25 cellular contexts compared by ENCODE assay signal in the genomic region with DNA sequence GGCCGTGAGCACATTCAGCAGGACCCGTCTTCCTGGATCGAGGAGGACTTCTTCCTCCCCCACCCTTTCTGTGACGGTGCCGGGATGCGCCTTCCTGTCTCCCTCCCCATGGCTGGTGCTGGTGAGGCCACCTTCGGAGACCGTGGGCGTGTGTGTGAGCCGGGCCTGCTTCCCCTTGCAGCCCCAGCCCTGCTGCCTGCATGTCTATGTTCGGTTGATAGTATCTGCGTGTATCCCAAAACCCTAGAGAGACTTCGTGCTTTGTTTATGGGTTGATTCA.
"Had no signal": no experiment of that assay in that cellular context is flagged by ENCODE, and none has a peak within 500 bp of the region (broad histone marks: within the 10 kb centered on the region; RNA-seq: fewer than 3 reads in every experiment).

No MANE protein-coding gene starts in this region.

- H3K4me1 ChIP-seq: heart left ventricle, right lobe of liver had no signal

- H3K9me3 Mint-ChIP-seq: activated naive CD4-positive, alpha-beta T cell treated with anti-CD3 and anti-CD28 coated beads for 36 hours; activated naive CD8-positive, alpha-beta T cell treated with anti-CD3 and anti-CD28 coated beads, Interleukin-2, amount 10 ng/mL, durations not matched to agents 7 days and 5 days; activated T-cell treated with anti-CD3 and anti-CD28 coated beads, Interleukin-2, amount 50 U/mL, for 4 hours; naive thymus-derived CD8-positive, alpha-beta T cell; type B pancreatic cell had no signal

- H3K4me3 Mint-ChIP-seq: activated naive CD4-positive, alpha-beta T cell treated with anti-CD3 and anti-CD28 coated beads for 36 hours; activated naive CD8-positive, alpha-beta T cell treated with anti-CD3 and anti-CD28 coated beads, Interleukin-2, amount 10 ng/mL, durations not matched to agents 7 days and 5 days; activated T-cell treated with anti-CD3 and anti-CD28 coated beads, Interleukin-2, amount 50 U/mL, for 4 hours; naive thymus-derived CD8-positive, alpha-beta T cell; type B pancreatic cell had no signal

- H3K27ac ChIP-seq: right lobe of liver, thoracic aorta had no signal

- H3K27ac Mint-ChIP-seq: activated naive CD4-positive, alpha-beta T cell treated with anti-CD3 and anti-CD28 coated beads for 36 hours; activated naive CD8-positive, alpha-beta T cell treated with anti-CD3 and anti-CD28 coated beads, Interleukin-2, amount 10 ng/mL, durations not matched to agents 7 days and 5 days; type B pancreatic cell had no signal

- H3K27me3 ChIP-seq: heart left ventricle, right lobe of liver had no signal

- H3K4me3 ChIP-seq: heart left ventricle, right lobe of liver, thoracic aorta had no signal

- DNase-seq: activated CD4-positive, alpha-beta T cell treated with anti-CD3 and anti-CD28 coated beads for 4 hours; activated CD4-positive, alpha-beta T cell treated with anti-CD3 and anti-CD28 coated beads, Interleukin-2, amount 50 U/mL, for 48 hours; activated CD4-positive, CD25-positive, alpha-beta regulatory T cell; activated CD8-positive, alpha-beta memory T cell treated with anti-CD3 and anti-CD28 coated beads, Interleukin-2, amount 50 U/mL, for 48 hours; activated effector memory CD4-positive, alpha-beta T cell treated with Interleukin-2 at 50 U/mL for 16 hours; activated naive CD4-positive, alpha-beta T cell treated with anti-CD3 and anti-CD28 coated beads for 36 hours; activated T-cell treated with anti-CD3 and anti-CD28 coated beads, Interleukin-2, amount 50 U/mL, for 4 hours; amniotic stem cell; cerebellar nuclear complex; cortex of kidney; islet precursor cell; left colon; nucleus accumbens; small intestine; stimulated activated CD4-positive, alpha-beta T cell treated with anti-CD3 and anti-CD28 coated beads, Interleukin-15, amount 100 ng/mL, for 24 hours; stimulated activated CD8-positive, alpha-beta memory T cell treated with anti-CD3 and anti-CD28 coated beads, Interleukin-4, amount 100 ng/mL, for 48 hours; stimulated activated naive CD4-positive, alpha-beta T cell; T-helper 9 cell had no signal

- H3K4me1 Mint-ChIP-seq: activated naive CD8-positive, alpha-beta T cell treated with anti-CD3 and anti-CD28 coated beads, Interleukin-2, amount 10 ng/mL, durations not matched to agents 7 days and 5 days; naive thymus-derived CD8-positive, alpha-beta T cell had no signal

- H3K9me3 ChIP-seq: heart left ventricle, right lobe of liver, thoracic aorta had no signal

- FAIRE-seq: bronchial epithelial cell, small intestine had no signal

- H3K27me3 Mint-ChIP-seq: activated naive CD8-positive, alpha-beta T cell treated with anti-CD3 and anti-CD28 coated beads, Interleukin-2, amount 10 ng/mL, durations not matched to agents 7 days and 5 days; naive thymus-derived CD8-positive, alpha-beta T cell; type B pancreatic cell had no signal

- ATAC-seq: activated T-cell treated with anti-CD3 and anti-CD28 coated beads, Interleukin-2, amount 50 U/mL, for 4 hours; left colon; naive thymus-derived CD8-positive, alpha-beta T cell had no signal
